ENCODE assay signal across 8 cellular contexts in genomic region chr9:33523397-33524296, GRCh38. TPM values are rescaled to one million over a fixed set of nuclear protein-coding genes. Genes with fewer than 3 reads are reported as not detected.
DNase-seq lines count a peak whose midpoint lies in the region; ATAC-seq, FAIRE-seq and TF ChIP-seq lines count a peak whose summit lies in the region.
"Not testable (repeated sequence)": the region's sequence is repeated elsewhere in the genome, so short reads cannot be mapped to it uniquely, and the experiment has no call there.

Gene ANKRD18B (plus strand): TSS chr9:33524251. CDS start chr9:33524490, 239 bp downstream.

- intact Hi-C loops in activated T-helper 1 cell treated with anti-CD3 and anti-CD28 coated beads, Interleukin-12 subunit alpha, Interleukin-12 subunit beta, Interleukin-2, Interleukin-4 antibody, amounts not matched to agents 30 ng/mL and 10 ng/mL and 1 ng/mL, durations not matched to agents 14 hours and 24 hours and 36 hours (cut with micrococcal nuclease) = loop anchor here (2.0 kb wide), 1 partner anchor 49 kb away; no protein-coding TSS in a partner anchor
- intact Hi-C loops in endothelial cell of umbilical vein (cut with micrococcal nuclease) = not testable (repeated sequence)
- intact Hi-C loops in HepG2 (cut with micrococcal nuclease; ENCODE audit: unreplicated experiment) = loop anchor here (2.0 kb wide), 1 partner anchor 81 kb away; no protein-coding TSS in a partner anchor

- not testable (repeated sequence) for H3K27me3 ChIP-seq in endothelial cell of umbilical vein (ENCODE audit: control insufficient read depth in 2 of 2, insufficient read depth in 2 of 2, low read length in 2 of 2)
- H3K27me3 ChIP-seq in HepG2 (ENCODE audit: control insufficient read depth in 1 of 2, insufficient read depth in 2 of 2, low read length in 2 of 2) = peaks cover 1 to 12% of the 10 kb centered on the region in 2 experiments; a peak in 3 of 5 replicates
- H3K27me3 ChIP-seq in smooth muscle cell (ENCODE audit: low read depth) = peaks cover 36% of the 10 kb centered on the region

- peak in 1 of 2 experiments; percentile 8; a peak in 2 of 5 replicates for TF ChIP-seq RAD21 in A549 (conservative IDR thresholded peaks at IDR 0.05 in 1 of 2, IDR thresholded peaks at IDR 0.05 in 1 of 2)
- not testable (repeated sequence) for TF ChIP-seq RAD21 in HepG2 (CRISPR knock-in tag; IDR thresholded peaks at IDR 0.05)

- 1% methylated on average over 18 of the region's 73 CpGs for WGBS in A549 (ENCODE audit: missing lambda C conversion rate)
- WGBS in HepG2 (ENCODE audit: low lambda C conversion rate) = 4% methylated on average over 14 of the region's 73 CpGs
- WGBS in smooth muscle cell (ENCODE audit: low lambda C conversion rate) = 9% methylated on average over 64 of the region's 73 CpGs

- H3K9me3 Mint-ChIP-seq in activated T-helper 1 cell treated with anti-CD3 and anti-CD28 coated beads, Interleukin-12 subunit alpha, Interleukin-12 subunit beta, Interleukin-2, Interleukin-4 antibody, amounts not matched to agents 30 ng/mL and 10 ng/mL and 1 ng/mL, durations not matched to agents 14 hours and 24 hours and 36 hours = not testable (repeated sequence)

- H2AFZ ChIP-seq in endothelial cell of umbilical vein (ENCODE audit: low read depth, low read length) (peak within 1 kb of the TSS; percentile 93), smooth muscle cell (ENCODE audit: low read depth) (peak within 1 kb of the TSS; percentile 77)
- not testable (repeated sequence) for H2AFZ ChIP-seq in HepG2 (ENCODE audit: low read length)

- in situ Hi-C loops in SK-MEL-5 (cut with HindIII; ENCODE audit: low pct_unique_long_range_greater_than_20kb, low sequenced_read_pairs); HepG2 (cut with HindIII; ENCODE audit: extremely low pct_ligation_motif_present, low pct_unique_long_range_greater_than_20kb): not testable (repeated sequence)

- peaks cover 24% of the 10 kb centered on the region; the same call in 2 of the 3 replicates for H3K4me1 ChIP-seq in A549
- H3K4me1 ChIP-seq in endothelial cell of umbilical vein (ENCODE audit: control insufficient read depth, extremely low read depth, insufficient read depth, low read length); HepG2 (ENCODE audit: insufficient read depth, low read length); smooth muscle cell (ENCODE audit: low read depth): not testable (repeated sequence)

- H3K4me1 Mint-ChIP-seq in activated T-helper 1 cell treated with anti-CD3 and anti-CD28 coated beads, Interleukin-12 subunit alpha, Interleukin-12 subunit beta, Interleukin-2, Interleukin-4 antibody, amounts not matched to agents 30 ng/mL and 10 ng/mL and 1 ng/mL, durations not matched to agents 14 hours and 24 hours and 36 hours (ENCODE audit: low read depth) = peaks cover 13% of the 10 kb centered on the region

- H3K9ac ChIP-seq in endothelial cell of umbilical vein (replicated peaks; ENCODE audit: extremely low read depth, insufficient read depth, low read length) (peak within 1 kb of the TSS; percentile 83), HepG2 (ENCODE audit: insufficient read depth, low read depth, low read length) (0 out of 2 replicates have a peak within 1 kb of the TSS, but pooled peaks have one; percentile 15)
- H3K9ac ChIP-seq in smooth muscle cell (ENCODE audit: low read depth) = not testable (repeated sequence)

- FAIRE-seq in A549 (lab: Jason Lieb, UNC); HepG2 (lab: Jason Lieb, UNC): not testable (repeated sequence)
- FAIRE-seq in endothelial cell of umbilical vein (lab: Jason Lieb, UNC) = peak; percentile 35

- CTCF ChIA-PET in A549 (lab: Yijun Ruan, JAX) (interaction anchor here (0.9 to 2.3 kb wide), 15 partner anchors 12 to 240 kb away, joined by 3 to 15 read pairs (median 4); partner anchors contain the start of gene NOL6), endothelial cell of umbilical vein (lab: Charles Lee) (interaction anchor here (0.9 to 1.9 kb wide), 12 partner anchors 13 to 149 kb away, joined by 3 to 9 read pairs (median 5); partner anchors contain the start of gene NOL6)
- CTCF ChIA-PET in HepG2 (lab: Yijun Ruan, JAX; ENCODE audit: low intra/inter-chr PET ratio, low total read pairs) = not testable (repeated sequence)

- not testable (repeated sequence) for H4K20me1 ChIP-seq in endothelial cell of umbilical vein (replicated peaks; ENCODE audit: control insufficient read depth, extremely low read depth, insufficient read depth, low read length); HepG2 (ENCODE audit: insufficient read depth, low read length); smooth muscle cell (ENCODE audit: low read depth)

- H3K9me3 ChIP-seq in A549; endothelial cell of umbilical vein (replicated peaks; ENCODE audit: control insufficient read depth, insufficient read depth, low read length); HepG2 (ENCODE audit: low read length); smooth muscle cell (replicated peaks; ENCODE audit: low read depth): not testable (repeated sequence)

- H3F3A ChIP-seq in smooth muscle cell (ENCODE audit: low read depth) = not testable (repeated sequence)

- H3K4me2 ChIP-seq in A549 (peak within 1 kb of the TSS; percentile 86), endothelial cell of umbilical vein (ENCODE audit: insufficient read depth, low read length) (peak within 1 kb of the TSS; percentile 85), HepG2 (ENCODE audit: low read depth, low read length) (peak within 1 kb of the TSS; percentile 70), smooth muscle cell (peak within 1 kb of the TSS; percentile 93)

- DNase-seq in A549 (ENCODE audit: low read depth in 1 of 2, low spot score in 1 of 2) (peak; percentile 55 to 79), NCI-H146 treated with DMSO at 0.1 percent for 48 hours (lab: John Stamatoyannopoulos, UW; ENCODE audit: unreplicated experiment) (peak; percentile 86), SK-MEL-5 (ENCODE audit: low read depth, low spot score) (peak; percentile 65), endothelial cell of umbilical vein (ENCODE audit: low read depth, low spot score) (peak; percentile 70), HepG2 (ENCODE audit: low spot score) (peak; percentile 22), smooth muscle cell (lab: John Stamatoyannopoulos, UW; ENCODE audit: unreplicated experiment) (peak; percentile 18)
- peak; percentile 57 for DNase-seq in activated T-helper 1 cell treated with anti-CD3 and anti-CD28 coated beads, Interleukin-12 subunit alpha, Interleukin-12 subunit beta, Interleukin-2, Interleukin-4 antibody, amounts not matched to agents 30 ng/mL and 10 ng/mL and 1 ng/mL, durations not matched to agents 14 hours and 24 hours and 36 hours (ENCODE audit: low spot score)

- dilution Hi-C loops in endothelial cell of umbilical vein (cut with MboI; ENCODE audit: extremely low pct_ligation_motif_present, low sequenced_read_pairs) = not testable (repeated sequence)

- H3K4me3 Mint-ChIP-seq in activated T-helper 1 cell treated with anti-CD3 and anti-CD28 coated beads, Interleukin-12 subunit alpha, Interleukin-12 subunit beta, Interleukin-2, Interleukin-4 antibody, amounts not matched to agents 30 ng/mL and 10 ng/mL and 1 ng/mL, durations not matched to agents 14 hours and 24 hours and 36 hours = peak within 1 kb of the TSS; percentile 90

- H3K27ac Mint-ChIP-seq in activated T-helper 1 cell treated with anti-CD3 and anti-CD28 coated beads, Interleukin-12 subunit alpha, Interleukin-12 subunit beta, Interleukin-2, Interleukin-4 antibody, amounts not matched to agents 30 ng/mL and 10 ng/mL and 1 ng/mL, durations not matched to agents 14 hours and 24 hours and 36 hours = peak within 1 kb of the TSS; percentile 84

- peak; percentile 67 for TF ChIP-seq POLR2A in A549 (IDR thresholded peaks at IDR 0.05; ENCODE audit: low read length)
- TF ChIP-seq POLR2A in endothelial cell of umbilical vein (IDR thresholded peaks at IDR 0.05; ENCODE audit: low read depth, low read length) = peak; percentile 41
- not testable (repeated sequence) for TF ChIP-seq POLR2A in HepG2 (IDR thresholded peaks at IDR 0.05; ENCODE audit: insufficient read depth in 1 of 2, low read depth in 2 of 2, low read length in 2 of 2)

- not testable (repeated sequence) for H3K36me3 Mint-ChIP-seq in activated T-helper 1 cell treated with anti-CD3 and anti-CD28 coated beads, Interleukin-12 subunit alpha, Interleukin-12 subunit beta, Interleukin-2, Interleukin-4 antibody, amounts not matched to agents 30 ng/mL and 10 ng/mL and 1 ng/mL, durations not matched to agents 14 hours and 24 hours and 36 hours (ENCODE audit: low read depth)

- POLR2A ChIA-PET in A549 (lab: Yijun Ruan, JAX) (interaction anchor here (0.7 to 2.3 kb wide), 6 partner anchors 11 to 76 kb away, joined by 3 to 11 read pairs (median 6); partner anchors contain the start of genes AQP3 and NOL6), endothelial cell of umbilical vein (lab: Charles Lee) (interaction anchor here (1.1 to 1.9 kb wide), 2 partner anchors 50 to 149 kb away, joined by 3 to 8 read pairs; partner anchors contain the start of gene NOL6), HepG2 (lab: Yijun Ruan, JAX) (interaction anchor here (0.5 kb wide), 1 partner anchor 1393 kb away, joined by 3 read pairs; no protein-coding TSS in a partner anchor)

- H3K4me3 ChIP-seq in A549 (peak within 1 kb of the TSS; percentile 68), endothelial cell of umbilical vein (replicated peaks in 1 of 3; ENCODE audit: insufficient read depth in 1 of 3, low read depth in 1 of 3, low read length in 3 of 3) (peak within 1 kb of the TSS; percentile 68 to 90 (median 81)), HepG2 (replicated peaks in 1 of 3; ENCODE audit: insufficient read depth in 1 of 3, low read depth in 2 of 3, low read length in 3 of 3) (peak within 1 kb of the TSS; percentile 34 to 64 (median 46); a peak in 5 of 6 replicates), smooth muscle cell (peak within 1 kb of the TSS; percentile 60)

- peak within 1 kb of the TSS; percentile 98 to 99 for H3K27ac ChIP-seq in A549
- H3K27ac ChIP-seq in endothelial cell of umbilical vein (ENCODE audit: insufficient read depth, low read depth, low read length) = peak within 1 kb of the TSS; percentile 77
- not testable (repeated sequence) for H3K27ac ChIP-seq in HepG2 (ENCODE audit: extremely low read length, insufficient read depth, low read length); smooth muscle cell (ENCODE audit: low read depth)

- BruUV-seq in endothelial cell of umbilical vein (replicated peaks; lab: Mats Ljungman, UMichigan); HepG2 (replicated peaks; lab: Mats Ljungman, UMichigan): not testable (repeated sequence)

- not testable (repeated sequence) for TF ChIP-seq EP300 in A549 (IDR thresholded peaks at IDR 0.05); HepG2 (IDR thresholded peaks at IDR 0.05; ENCODE audit: low read depth in 2 of 2, low read length in 2 of 2); HepG2 (CRISPR knock-in tag; IDR thresholded peaks at IDR 0.05; ENCODE audit: borderline replicate concordance)

- H3K36me3 ChIP-seq in endothelial cell of umbilical vein (ENCODE audit: control insufficient read depth in 2 of 2, extremely low read depth in 1 of 2, insufficient read depth in 2 of 2, low read length in 2 of 2); HepG2 (replicated peaks in 1 of 2; ENCODE audit: control insufficient read depth in 1 of 2, insufficient read depth in 2 of 2, low read length in 2 of 2); smooth muscle cell (ENCODE audit: low read depth): not testable (repeated sequence)

- not testable (repeated sequence) for H3K79me2 ChIP-seq in endothelial cell of umbilical vein (ENCODE audit: control insufficient read depth, insufficient read depth, low read length); HepG2 (ENCODE audit: insufficient read depth, low read length); smooth muscle cell (ENCODE audit: low read depth)

- H3K9me1 ChIP-seq in endothelial cell of umbilical vein (replicated peaks; ENCODE audit: control insufficient read depth, extremely low read depth, insufficient read depth, low read length) = not testable (repeated sequence)

- not testable (repeated sequence) for TF ChIP-seq CTCF in A549 (IDR thresholded peaks at IDR 0.05)
- peak; percentile 37 for TF ChIP-seq CTCF in GM12873 (IDR thresholded peaks at IDR 0.05; ENCODE audit: insufficient read depth, low read depth, low read length, missing control alignments)
- TF ChIP-seq CTCF in endothelial cell of umbilical vein (IDR thresholded peaks at IDR 0.05; ENCODE audit: extremely low read depth in 1 of 2, insufficient read depth in 1 of 2, low read depth in 1 of 2, low read length in 2 of 2) = peak; percentile 18 to 50
- TF ChIP-seq CTCF in HepG2 (CRISPR knock-in tag; IDR thresholded peaks at IDR 0.05) = peak; percentile 45
- peak; percentile 36 for TF ChIP-seq CTCF in smooth muscle cell (IDR thresholded peaks at IDR 0.05; ENCODE audit: borderline replicate concordance, insufficient read depth, poor library complexity, severe bottlenecking)

- peaks cover 60% of the 10 kb centered on the region for H3K27me3 Mint-ChIP-seq in activated T-helper 1 cell treated with anti-CD3 and anti-CD28 coated beads, Interleukin-12 subunit alpha, Interleukin-12 subunit beta, Interleukin-2, Interleukin-4 antibody, amounts not matched to agents 30 ng/mL and 10 ng/mL and 1 ng/mL, durations not matched to agents 14 hours and 24 hours and 36 hours (ENCODE audit: insufficient read depth)

- ATAC-seq in A549 (peak; percentile 98 to 99), HepG2 (peak; percentile 98)

RNA-seq across cellular contexts. Expression of gene ANKRD18B, which starts in this region (rescaled TPM):
- polyA plus RNA-seq in A549 (2011; rRNA removed) (11.3 and 12.6 TPM in 2 replicates), A549 (2017; fragmentation: RNase III; extraction: RNeasy Plus Mini Kit Qiagen cat#74134 plus additional on column Dnase treatment) (4.2 to 5.6 TPM (median 4.6 TPM) in 3 replicates), endothelial cell of umbilical vein (0.92 and 1.4 TPM in 2 replicates), HepG2 (2011; rRNA removed) (0.57 and 0.65 TPM in 2 replicates), smooth muscle cell (1.0 TPM in 1 of 2 replicates, not detected in the other)
- 2.4 and 2.6 TPM in 2 replicates for polyA plus RNA-seq in A549 (2012; cell fraction: cytosol; rRNA removed)
- 1.5 and 2.4 TPM in 2 replicates for polyA plus RNA-seq in A549 (2012; cell fraction: nucleus; rRNA removed)
- polyA minus RNA-seq in A549 (2011; rRNA and poly(A)+ RNA removed) = 8.6 and 11.4 TPM in 2 replicates
- total RNA-seq in SK-MEL-5 (2014; rRNA removed; shearing (Covaris generic)) = 0.45 and 4.8 TPM in 2 replicates
- 2.6 and 13.2 TPM in 2 replicates for polyA plus RNA-seq in SK-MEL-5 (2015; cell fraction: cytosol; rRNA removed)
- polyA plus RNA-seq in SK-MEL-5 (2015; cell fraction: nucleus; rRNA removed) = 1.0 and 6.5 TPM in 2 replicates
- total RNA-seq in activated T-helper 1 cell treated with anti-CD3 and anti-CD28 coated beads, Interleukin-12 subunit alpha, Interleukin-12 subunit beta, Interleukin-2, Interleukin-4 antibody, amounts not matched to agents 30 ng/mL and 10 ng/mL and 1 ng/mL, durations not matched to agents 14 hours and 24 hours and 36 hours = 1.2 and 3.5 TPM in 2 replicates
- total RNA-seq in endothelial cell of umbilical vein (10.9 and 12.2 TPM in 2 replicates), HepG2 (2016; rRNA removed; fragmentation: Illumina TruSeq; extraction: Trizol) (1.2 and 1.4 TPM in 2 replicates), smooth muscle cell (0.04 and 0.27 TPM in 2 replicates)
- polyA plus RNA-seq in endothelial cell of umbilical vein (2011; cell fraction: cytosol; rRNA removed) = 2.3 and 2.5 TPM in 2 replicates
- polyA plus RNA-seq in endothelial cell of umbilical vein (2011; cell fraction: nucleus; rRNA removed) = 7.8 and 7.9 TPM in 2 replicates
- polyA plus RNA-seq in endothelial cell of umbilical vein (2012) = 6.8 and 9.1 TPM in 2 replicates
- polyA minus RNA-seq in endothelial cell of umbilical vein = 2.7 and 4.2 TPM in 2 replicates
- 17.9 TPM for polyA minus RNA-seq in endothelial cell of umbilical vein (2011; cell fraction: cytosol; rRNA and poly(A)+ RNA removed)
- polyA minus RNA-seq in endothelial cell of umbilical vein (2011; cell fraction: nucleus; rRNA and poly(A)+ RNA removed) = 9.3 and 17.1 TPM in 2 replicates
- not detected in 2 replicates for total RNA-seq in HepG2 (2016; cell fraction: cytosol; rRNA removed; fragmentation: Illumina TruSeq; extraction: Trizol; ENCODE audit: low read depth)
- total RNA-seq in HepG2 (2016; cell fraction: insoluble cytoplasmic fraction; rRNA removed; fragmentation: Illumina TruSeq; extraction: Trizol) = 0.36 and 0.61 TPM in 2 replicates
- total RNA-seq in HepG2 (2016; cell fraction: membrane; rRNA removed; fragmentation: Illumina TruSeq; extraction: Trizol) = 0.34 TPM in 1 of 2 replicates, not detected in the other
- 1.5 and 1.6 TPM in 2 replicates for total RNA-seq in HepG2 (2016; cell fraction: nucleus; rRNA removed; fragmentation: Illumina TruSeq; extraction: Trizol)
- 0.30 TPM in 1 of 2 replicates, not detected in the other for polyA plus RNA-seq in HepG2 (2011; cell fraction: cytosol; rRNA removed)
- polyA plus RNA-seq in HepG2 (2011; cell fraction: nucleus; rRNA removed) = 1.0 and 1.3 TPM in 2 replicates
- polyA plus RNA-seq in HepG2 (2012) = 0.57 TPM in 1 of 2 replicates, not detected in the other
- not detected in 2 replicates for polyA plus RNA-seq in HepG2 (2016; cell fraction: cytosol; fragmentation: Illumina TruSeq; extraction: Trizol; ENCODE audit: low read depth)
- 0.45 and 0.58 TPM in 2 replicates for polyA plus RNA-seq in HepG2 (2016; cell fraction: insoluble cytoplasmic fraction; fragmentation: Illumina TruSeq; extraction: Trizol; ENCODE audit: low read depth)
- polyA plus RNA-seq in HepG2 (2016; cell fraction: membrane; fragmentation: Illumina TruSeq; extraction: Trizol; ENCODE audit: low read depth) = not detected in 2 replicates
- 0.96 and 1.1 TPM in 2 replicates for polyA plus RNA-seq in HepG2 (2016; cell fraction: nucleus; fragmentation: Illumina TruSeq; extraction: Trizol; ENCODE audit: insufficient read depth, low read depth)
- polyA minus RNA-seq in HepG2 (2011; rRNA and poly(A)+ RNA removed; ENCODE audit: low replicate concordance) = 13.4 TPM in 1 of 2 replicates, not detected in the other
- polyA minus RNA-seq in HepG2 (2011; cell fraction: cytosol; rRNA and poly(A)+ RNA removed) = not detected in 2 replicates
- polyA minus RNA-seq in HepG2 (2011; cell fraction: nucleus; rRNA and poly(A)+ RNA removed) = 2.6 and 5.5 TPM in 2 replicates

Comparison
In these comparisons a context has a peak if more than half of its experiments do, and no peak if none do; other contexts are left out.
1. DNase-seq: peak in every context shown above with its lines; median percentile 86 in NCI-H146 treated with DMSO at 0.1 percent for 48 hours; 70 in endothelial cell of umbilical vein; 67 in A549; 65 in SK-MEL-5; 57 in activated T-helper 1 cell treated with anti-CD3 and anti-CD28 coated beads, Interleukin-12 subunit alpha, Interleukin-12 subunit beta, Interleukin-2, Interleukin-4 antibody, amounts not matched to agents 30 ng/mL and 10 ng/mL and 1 ng/mL, durations not matched to agents 14 hours and 24 hours and 36 hours; 22 in HepG2; 18 in smooth muscle cell.